ENCODE assay signal across 12 cellular contexts in genomic region chr6:160695026-160695425, GRCh38. TPM values are rescaled to one million over a fixed set of nuclear protein-coding genes. Genes with fewer than 3 reads are reported as not detected.
DNase-seq lines count a peak whose midpoint lies in the region; FAIRE-seq and TF ChIP-seq lines count a peak whose summit lies in the region.
"Not testable (repeated sequence)": the region's sequence is repeated elsewhere in the genome, so short reads cannot be mapped to it uniquely, and the experiment has no call there.
"Had no signal": no experiment of that assay in that cellular context is flagged by ENCODE, and none has a peak within 500 bp of the region (broad histone marks: within the 10 kb centered on the region; RNA-seq: fewer than 3 reads in every experiment).

No MANE protein-coding gene starts in this region.

- H3K4me1 Mint-ChIP-seq in astrocyte (ENCODE audit: low read depth, unreplicated experiment): not testable (repeated sequence)

- not testable (repeated sequence) for TF ChIP-seq CTCF in AG04449 (IDR thresholded peaks at IDR 0.05; ENCODE audit: insufficient read depth, low read length, missing control alignments); astrocyte (IDR thresholded peaks at IDR 0.05; ENCODE audit: insufficient read depth, low read depth, low read length); choroid plexus epithelial cell (conservative IDR thresholded peaks at IDR 0.05; ENCODE audit: low read depth, low read length); foreskin fibroblast (IDR thresholded peaks at IDR 0.05; ENCODE audit: low read depth, low read length)

- CTCF ChIA-PET in AG04449 (lab: Yijun Ruan, JAX): not testable (repeated sequence)

- not testable (repeated sequence) for H3K27ac Mint-ChIP-seq in astrocyte (ENCODE audit: unreplicated experiment)

- not testable (repeated sequence) for H3K9ac ChIP-seq in astrocyte (ENCODE audit: low read length)

- POLR2A ChIA-PET in AG04449 (lab: Yijun Ruan, JAX): not testable (repeated sequence)

- not testable (repeated sequence) for H4K20me1 ChIP-seq in astrocyte (ENCODE audit: insufficient read depth, low read length)

- H3K79me2 ChIP-seq in astrocyte (ENCODE audit: insufficient read depth, low read length): not testable (repeated sequence)

- not testable (repeated sequence) for H3K4me1 ChIP-seq in astrocyte (ENCODE audit: insufficient read depth, low read length)

- H3K4me3 ChIP-seq in AG04449 (ENCODE audit: low read depth, low read length); astrocyte (ENCODE audit: insufficient read depth, low read depth, low read length); choroid plexus epithelial cell (ENCODE audit: low read depth, low read length); foreskin fibroblast (ENCODE audit: low read depth in 1 of 2, low read length in 2 of 2): not testable (repeated sequence)

- not testable (repeated sequence) for H3K9me3 Mint-ChIP-seq in astrocyte (ENCODE audit: unreplicated experiment)

- DNase-seq in AG04449 (ENCODE audit: low read depth, low spot score) (peak; percentile 4), EL (peak; percentile 29), HCEC 1CT (peak; percentile 23), M059J (ENCODE audit: low read depth) (peak; percentile 61), astrocyte (ENCODE audit: low read depth) (peak; percentile 36), choroid plexus epithelial cell (ENCODE audit: low read depth) (peak; percentile 15), fibroblast of peridontal ligament (ENCODE audit: extremely low read depth) (peak; percentile 52), foreskin fibroblast (peak; percentile 17 to 30)

- not testable (repeated sequence) for H3K4me2 ChIP-seq in astrocyte (ENCODE audit: low read length)

- H3K36me3 Mint-ChIP-seq in astrocyte (ENCODE audit: low read depth, unreplicated experiment): not testable (repeated sequence)

- not testable (repeated sequence) for H3K36me3 ChIP-seq in astrocyte (ENCODE audit: insufficient read depth, low read length)

- H3K27ac ChIP-seq in astrocyte (ENCODE audit: low read depth, low read length): not testable (repeated sequence)

- not testable (repeated sequence) for H3K27me3 Mint-ChIP-seq in astrocyte (ENCODE audit: low read depth, unreplicated experiment)

- H3K27me3 ChIP-seq in astrocyte (ENCODE audit: insufficient read depth, low read length): not testable (repeated sequence)

- not testable (repeated sequence) for FAIRE-seq in astrocyte (lab: Jason Lieb, UNC)

- not testable (repeated sequence) for H2AFZ ChIP-seq in astrocyte (ENCODE audit: low read depth, low read length)

- not testable (repeated sequence) for H3K4me3 Mint-ChIP-seq in astrocyte (ENCODE audit: unreplicated experiment)

- H3K9me3 ChIP-seq in astrocyte (ENCODE audit: insufficient read depth, low read depth, low read length): not testable (repeated sequence)

RNA-seq across cellular contexts. Expression of gene PLG, which starts 7.0 kb away (rescaled TPM):
- total RNA-seq in M059J (2014; rRNA removed; shearing (Covaris generic)): not detected in 2 replicates
- total RNA-seq in astrocyte: 0.16 TPM in 1 of 2 replicates, not detected in the other
- total RNA-seq: A673, HT-29 had no signal

RNA-seq across cellular contexts. Expression of gene LPA, which starts 31.0 kb away (rescaled TPM):
- total RNA-seq in M059J (2014; rRNA removed; shearing (Covaris generic)): not detected in 2 replicates
- total RNA-seq in astrocyte: not detected in 2 replicates
- total RNA-seq: A673; B cell; CD4-positive, alpha-beta memory T cell; HT-29 had no signal

Comparison
In these comparisons a context has a peak if more than half of its experiments do, and no peak if none do; other contexts are left out.
1. DNase-seq: peak in every context shown above with its lines; median percentile 61 in M059J; 52 in fibroblast of peridontal ligament; 36 in astrocyte; 29 in EL; 24 in foreskin fibroblast; 23 in HCEC 1CT; 15 in choroid plexus epithelial cell; 4 in AG04449.